1 cellular context compared by ENCODE assay signal in genomic region chr10:71584461-71584860, GRCh38.
TF ChIP-seq lines count a peak whose summit lies in the region.

No MANE protein-coding gene starts in this region.

TF ChIP-seq in GM23338, 12 proteins besides CTCF, POLR2A, EP300 and RAD21 (continued from another document):
- TF ChIP-seq REST (IDR thresholded peaks at IDR 0.05; ENCODE audit: unreplicated experiment) (no peak), ETS1 (IDR thresholded peaks at IDR 0.05) (no peak), EZH2phosphoT487 (IDR thresholded peaks at IDR 0.05; ENCODE audit: unreplicated experiment) (no peak), ZNF331 (CRISPR knock-in tag; IDR thresholded peaks at IDR 0.05; ENCODE audit: low read depth) (no peak), EZH2 (IDR thresholded peaks at IDR 0.05; ENCODE audit: low read depth, unreplicated experiment) (no peak), ZNF462 (CRISPR knock-in tag; IDR thresholded peaks at IDR 0.05) (no peak), NANOG (IDR thresholded peaks at IDR 0.05; ENCODE audit: borderline replicate concordance) (no peak), ZNF114 (CRISPR knock-in tag; IDR thresholded peaks at IDR 0.05) (no peak)
